In the genomic region with DNA sequence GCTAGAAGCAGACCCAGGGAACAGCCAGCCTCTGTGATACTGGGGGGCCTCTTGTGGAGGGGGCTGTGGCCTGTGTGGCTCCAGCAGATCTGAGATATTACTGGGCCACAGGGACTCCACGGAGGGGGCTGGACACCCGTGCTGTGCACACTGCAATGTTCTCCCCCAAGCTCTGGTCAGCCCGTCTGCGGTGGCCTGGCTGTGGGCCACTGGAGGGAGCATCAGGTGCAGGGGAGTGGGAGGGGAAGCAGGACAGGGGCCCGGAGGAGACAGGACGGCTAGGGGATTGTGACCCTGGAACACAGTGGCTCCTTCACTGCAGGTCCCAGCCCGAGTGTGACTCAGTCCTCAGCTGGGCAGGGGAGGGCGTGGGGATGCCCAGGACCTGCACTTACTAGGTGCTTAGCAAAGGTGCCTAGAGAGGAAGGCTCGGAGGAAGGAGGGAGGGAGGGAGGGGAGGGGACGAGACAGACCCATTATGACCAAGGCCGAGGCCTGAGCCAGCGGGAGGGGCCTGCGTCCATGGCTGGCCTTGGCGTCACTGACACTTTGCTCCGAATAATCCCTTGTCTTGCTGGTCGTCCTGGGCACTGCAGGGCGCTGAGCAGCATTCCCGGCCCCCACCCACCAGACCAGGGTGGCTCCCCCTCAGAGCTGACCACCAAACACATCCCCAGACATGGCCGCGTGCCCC, we compare ENCODE assay signal across 17 cellular contexts. TPM values are rescaled to one million over a fixed set of nuclear protein-coding genes. Genes with fewer than 3 reads are reported as not detected.
DNase-seq lines count a peak whose midpoint lies in the region; ATAC-seq and TF ChIP-seq lines count a peak whose summit lies in the region.
"Had no signal": no experiment of that assay in that cellular context is flagged by ENCODE, and none has a peak within 500 bp of the region (broad histone marks: within the 10 kb centered on the region; RNA-seq: fewer than 3 reads in every experiment).

No MANE protein-coding gene starts in this region.

- intact Hi-C loops in thyroid gland (cut with DNase I): no loop called here
- intact Hi-C loops in CD4-positive, alpha-beta T cell (cut with DNase I, micrococcal nuclease): no loop called here

- H3K4me3 ChIP-seq in WERI-Rb-1 (ENCODE audit: low read depth, low read length) (no peak overlapping the region), coronary artery (peak overlapping the region; percentile 26), osteoblast (ENCODE audit: insufficient read depth, low read length) (no peak overlapping the region), thyroid gland (replicated peaks in 1 of 3) (peak overlapping the region in 1 of 3 donors; percentile 15)
- H3K4me3 ChIP-seq: Peyer's patch had no signal

- WGBS in thyroid gland, 2 donors: 40 to 44% methylated on average over 16 to 19 of the region's 20 CpGs

- no peak overlapping the region for H3K4me3 Mint-ChIP-seq in stimulated activated naive B cell treated with anti-CD40 and anti-IgM and Interleukin-4, amounts not matched to agents 10 μg/mL and 1 μg/mL and 100 μg/mL, for 72 hours
- H3K4me3 Mint-ChIP-seq in CD4-positive, alpha-beta T cell: no peak overlapping the region
- H3K4me3 Mint-ChIP-seq: CD14-positive monocyte had no signal

- H3K4me1 ChIP-seq in osteoblast (ENCODE audit: insufficient read depth, low read length) (peaks cover 3% of the 10 kb centered on the region), thyroid gland (peaks cover 15 to 25% of the 10 kb centered on the region in 2 donors)
- H3K4me1 ChIP-seq: Caco-2, Peyer's patch had no signal

- H3K9me3 ChIP-seq in WERI-Rb-1 (ENCODE audit: severe bottlenecking) (peaks cover 4% of the 10 kb centered on the region), osteoblast (ENCODE audit: low read depth, low read length) (no peaks in the 10 kb centered on the region), thyroid gland (no peaks in the 10 kb centered on the region)
- H3K9me3 ChIP-seq in CD4-positive, alpha-beta T cell (ENCODE audit: control insufficient read depth, low read length): no peaks in the 10 kb centered on the region
- H3K9me3 ChIP-seq: Caco-2, Peyer's patch had no signal

- CTCF ChIA-PET in CD4-positive, alpha-beta T cell (lab: Charles Lee): no interaction called here

- H3K9me3 Mint-ChIP-seq in stimulated activated naive B cell treated with anti-CD40 and anti-IgM and Interleukin-4, amounts not matched to agents 10 μg/mL and 1 μg/mL and 100 μg/mL, for 72 hours: peaks cover 0 to 2% of the 10 kb centered on the region in 2 donors
- no peaks in the 10 kb centered on the region for H3K9me3 Mint-ChIP-seq in CD4-positive, alpha-beta T cell

- TF ChIP-seq CTCF in WERI-Rb-1 (IDR thresholded peaks at IDR 0.05; ENCODE audit: low read depth, low read length): peak; percentile 19; the same call in 1 of the 2 replicates
- TF ChIP-seq CTCF in coronary artery (IDR thresholded peaks at IDR 0.05): no peak
- no peak for TF ChIP-seq CTCF in osteoblast (IDR thresholded peaks at IDR 0.05; ENCODE audit: extremely low read depth, low read depth, low read length)
- no peak for TF ChIP-seq CTCF in thyroid gland (IDR thresholded peaks at IDR 0.05)
- TF ChIP-seq CTCF in CD4-positive, alpha-beta T cell (IDR thresholded peaks at IDR 0.05): no peak

- DNase-seq in WERI-Rb-1 (no peak), coronary artery (ENCODE audit: low spot score) (no peak), osteoblast (ENCODE audit: insufficient read length, low spot score, missing footprints) (no peak), thyroid gland (peak; percentile 58 to 62)
- DNase-seq in stimulated activated naive B cell treated with anti-CD40 and anti-IgM and Interleukin-4, amounts not matched to agents 10 μg/mL and 1 μg/mL and 100 μg/mL, for 72 hours: no peak
- DNase-seq in activated effector memory CD4-positive, alpha-beta T cell treated with Interleukin-2 at 50 U/mL for 16 hours: no peak
- DNase-seq in CD4-positive, alpha-beta T cell: no peak
- DNase-seq: Caco-2, HCEC 1CT, IMR-90, Kasumi-1, NCI-H187 treated with DMSO at 0.1 percent for 48 hours, NCI-H2171, NCI-H510A, Peyer's patch had no signal

- H3K27me3 Mint-ChIP-seq in stimulated activated naive B cell treated with anti-CD40 and anti-IgM and Interleukin-4, amounts not matched to agents 10 μg/mL and 1 μg/mL and 100 μg/mL, for 72 hours: no peaks in the 10 kb centered on the region
- no peaks in the 10 kb centered on the region for H3K27me3 Mint-ChIP-seq in CD4-positive, alpha-beta T cell

- ATAC-seq in stimulated activated naive B cell treated with anti-CD40 and anti-IgM and Interleukin-4, amounts not matched to agents 10 μg/mL and 1 μg/mL and 100 μg/mL, for 72 hours (replicated peaks): no peak
- no peak for ATAC-seq in GM21360 (IDR thresholded peaks at IDR 0.05; ENCODE audit: unreplicated experiment)
- ATAC-seq in CD4-positive, alpha-beta T cell (ENCODE audit: poor library complexity): no peak

- H4K20me1 ChIP-seq in osteoblast (ENCODE audit: insufficient read depth, low read length): no peaks in the 10 kb centered on the region

- H3K36me3 ChIP-seq in WERI-Rb-1 (no peaks in the 10 kb centered on the region), osteoblast (ENCODE audit: insufficient read depth, low read length) (no peaks in the 10 kb centered on the region), thyroid gland (no peaks in the 10 kb centered on the region)
- H3K36me3 ChIP-seq: Peyer's patch had no signal

- H3K27ac ChIP-seq in WERI-Rb-1: no peak overlapping the region
- peak overlapping the region; percentile 68 to 85 for H3K27ac ChIP-seq in coronary artery
- H3K27ac ChIP-seq in osteoblast (ENCODE audit: low read depth, low read length): no peak overlapping the region
- peak overlapping the region; percentile 76 to 88 (median 81) for H3K27ac ChIP-seq in thyroid gland
- H3K27ac ChIP-seq in CD4-positive, alpha-beta T cell (ENCODE audit: low read depth, low read length): no peak overlapping the region
- H3K27ac ChIP-seq: Peyer's patch had no signal

- no peaks in the 10 kb centered on the region for H3K79me2 ChIP-seq in osteoblast (ENCODE audit: insufficient read depth, low read length)

- H3K4me1 Mint-ChIP-seq in stimulated activated naive B cell treated with anti-CD40 and anti-IgM and Interleukin-4, amounts not matched to agents 10 μg/mL and 1 μg/mL and 100 μg/mL, for 72 hours: no peaks in the 10 kb centered on the region
- H3K4me1 Mint-ChIP-seq in CD4-positive, alpha-beta T cell (ENCODE audit: low read depth): no peaks in the 10 kb centered on the region
- H3K4me1 Mint-ChIP-seq: CD14-positive monocyte had no signal

- POLR2A ChIA-PET in CD4-positive, alpha-beta T cell (lab: Charles Lee): no interaction called here

- no peak overlapping the region for H2AFZ ChIP-seq in osteoblast (ENCODE audit: low read length)

- H3K27ac Mint-ChIP-seq in stimulated activated naive B cell treated with anti-CD40 and anti-IgM and Interleukin-4, amounts not matched to agents 10 μg/mL and 1 μg/mL and 100 μg/mL, for 72 hours: no peak overlapping the region
- H3K27ac Mint-ChIP-seq in CD4-positive, alpha-beta T cell: no peak overlapping the region
- H3K27ac Mint-ChIP-seq: CD14-positive monocyte had no signal

- H3K27me3 ChIP-seq in WERI-Rb-1 (ENCODE audit: insufficient read depth, low read depth, severe bottlenecking) (no peaks in the 10 kb centered on the region), osteoblast (ENCODE audit: insufficient read depth, low read length) (no peaks in the 10 kb centered on the region), thyroid gland (no peaks in the 10 kb centered on the region)
- H3K27me3 ChIP-seq in CD4-positive, alpha-beta T cell (ENCODE audit: control insufficient read depth, insufficient read depth, low read length): no peaks in the 10 kb centered on the region
- H3K27me3 ChIP-seq: Peyer's patch had no signal

- peak overlapping the region; percentile 32 for H3K4me2 ChIP-seq in osteoblast (ENCODE audit: insufficient read depth, low read length)

- TF ChIP-seq POLR2A in thyroid gland (IDR thresholded peaks at IDR 0.05): no peak

- no peaks in the 10 kb centered on the region for H3K36me3 Mint-ChIP-seq in stimulated activated naive B cell treated with anti-CD40 and anti-IgM and Interleukin-4, amounts not matched to agents 10 μg/mL and 1 μg/mL and 100 μg/mL, for 72 hours
- H3K36me3 Mint-ChIP-seq in CD4-positive, alpha-beta T cell (ENCODE audit: low read depth): no peaks in the 10 kb centered on the region
- H3K36me3 Mint-ChIP-seq: CD14-positive monocyte had no signal

RNA-seq across cellular contexts. Expression of gene PRDM16, which starts 44.2 kb away (rescaled TPM):
- total RNA-seq in osteoblast (6.5 and 8.3 TPM in 2 replicates), thyroid gland (10 to 100 TPM; 15.7 to 54.3 (median 27.6) TPM)
- total RNA-seq in CD4-positive, alpha-beta T cell: not detected
- total RNA-seq: IMR-90 had no signal

Comparison
In these comparisons a context has a peak if more than half of its experiments do, and no peak if none do; other contexts are left out.
1. DNase-seq: peak in thyroid gland (2 of 2); none in WERI-Rb-1 (single experiment), coronary artery (single experiment), osteoblast (single experiment), stimulated activated naive B cell treated with anti-CD40 and anti-IgM and Interleukin-4, amounts not matched to agents 10 μg/mL and 1 μg/mL and 100 μg/mL, for 72 hours (single experiment), activated effector memory CD4-positive, alpha-beta T cell treated with Interleukin-2 at 50 U/mL for 16 hours (single experiment) and CD4-positive, alpha-beta T cell (0 of 10).
2. H3K27ac ChIP-seq: peak in coronary artery (2 of 2) and thyroid gland (3 of 3); none in WERI-Rb-1 (single experiment), osteoblast (single experiment) and CD4-positive, alpha-beta T cell (single experiment).